8 cellular contexts compared by ENCODE assay signal in genomic region chr18:32919799-32920198, GRCh38.
DNase-seq lines count a peak whose midpoint lies in the region; ATAC-seq and TF ChIP-seq lines count a peak whose summit lies in the region.

No MANE protein-coding gene starts in this region.

- peak; percentile 85 for ATAC-seq in GM18520 (IDR thresholded peaks at IDR 0.05; ENCODE audit: unreplicated experiment)
- peak; percentile 95 for ATAC-seq in HG02870 (IDR thresholded peaks at IDR 0.05; ENCODE audit: unreplicated experiment)
- peak; percentile 76 for ATAC-seq in T-helper 17 cell

- no peak overlapping the region for H3K27ac ChIP-seq in A673 (ENCODE audit: low read depth, low read length, poor library complexity, severe bottlenecking)
- H3K27ac ChIP-seq in ascending aorta, result no peak overlapping the region

- H3K36me3 Mint-ChIP-seq in T-helper 17 cell (ENCODE audit: low read depth), result no peaks in the 10 kb centered on the region

- H3K4me3 ChIP-seq in A673 (ENCODE audit: low read depth, low read length, poor library complexity, severe bottlenecking) (no peak overlapping the region), kidney epithelial cell (ENCODE audit: low read depth, low read length) (no peak overlapping the region), ascending aorta (no peak overlapping the region)

- CTCF ChIA-PET in A673 (lab: Charles Lee), result no interaction called here

- POLR2A ChIA-PET in A673 (lab: Charles Lee; ENCODE audit: low non-redundant PET), result no interaction called here

- H3K27me3 Mint-ChIP-seq in T-helper 17 cell, result no peaks in the 10 kb centered on the region

- no peaks in the 10 kb centered on the region for H3K27me3 ChIP-seq in A673 (replicated peaks; ENCODE audit: insufficient read depth, low read depth, low read length, poor library complexity)
- H3K27me3 ChIP-seq in kidney epithelial cell (ENCODE audit: control insufficient read depth, insufficient read depth, low read length), result no peaks in the 10 kb centered on the region
- H3K27me3 ChIP-seq in ascending aorta, result no peaks in the 10 kb centered on the region

- H3K27ac Mint-ChIP-seq in T-helper 17 cell, result no peak overlapping the region

- H3K4me3 Mint-ChIP-seq in T-helper 17 cell, result no peak overlapping the region

- no peaks in the 10 kb centered on the region for H3K4me1 Mint-ChIP-seq in T-helper 17 cell

- TF ChIP-seq CTCF in A673 (conservative IDR thresholded peaks at IDR 0.05; ENCODE audit: low read depth, low read length), result peak; percentile 64
- TF ChIP-seq CTCF in kidney epithelial cell (IDR thresholded peaks at IDR 0.05; ENCODE audit: insufficient read depth, low read length, poor library complexity, severe bottlenecking), result peak; percentile 85
- TF ChIP-seq CTCF in ascending aorta (IDR thresholded peaks at IDR 0.05), result no peak

- intact Hi-C loops in A673 (cut with micrococcal nuclease; ENCODE audit: unreplicated experiment), result loop anchor here (5.0 to 10.0 kb wide), 3 partner anchors 207 to 765 kb away; no protein-coding TSS in a partner anchor
- intact Hi-C loops in posterior cingulate gyrus (cut with DNase I), result no loop called here
- intact Hi-C loops in ascending aorta (cut with DNase I), result no loop called here

- H3K4me1 ChIP-seq in A673 (ENCODE audit: insufficient read depth, low read length, poor library complexity, severe bottlenecking), result no peaks in the 10 kb centered on the region
- H3K4me1 ChIP-seq in ascending aorta, result no peaks in the 10 kb centered on the region

- H3K36me3 ChIP-seq in A673 (ENCODE audit: insufficient read depth, low read length, poor library complexity, severe bottlenecking), result no peaks in the 10 kb centered on the region
- no peaks in the 10 kb centered on the region for H3K36me3 ChIP-seq in kidney epithelial cell (ENCODE audit: control insufficient read depth, insufficient read depth, low read length)
- H3K36me3 ChIP-seq in ascending aorta, result no peaks in the 10 kb centered on the region

- H3K9me3 ChIP-seq in A673 (ENCODE audit: low read depth, low read length, poor library complexity, severe bottlenecking) (no peaks in the 10 kb centered on the region), T-helper 17 cell (ENCODE audit: control insufficient read depth, low read length, poor library complexity, severe bottlenecking) (no peaks in the 10 kb centered on the region), ascending aorta (no peaks in the 10 kb centered on the region)

- DNase-seq in A673 (ENCODE audit: low spot score) (peak; percentile 76), NCI-H1092 treated with DMSO at 0.1 percent for 48 hours (lab: John Stamatoyannopoulos, UW) (peak; percentile 80), T-helper 17 cell (no peak), kidney epithelial cell (ENCODE audit: low read depth) (no peak), posterior cingulate gyrus (no peak), ascending aorta (ENCODE audit: low spot score in 2 of 2) (no peak)

- BruUV-seq in A673 (replicated peaks; lab: Mats Ljungman, UMichigan), result no TSS peak

Comparison
In these comparisons a context has a peak if more than half of its experiments do, and no peak if none do; other contexts are left out.
1. DNase-seq: peak in A673 (single experiment) and NCI-H1092 treated with DMSO at 0.1 percent for 48 hours (single experiment); none in T-helper 17 cell (0 of 3), kidney epithelial cell (single experiment), posterior cingulate gyrus (0 of 10) and ascending aorta (0 of 2).
2. CTCF ChIP-seq: peak in A673 (single experiment) and kidney epithelial cell (single experiment); none in ascending aorta (0 of 3).
3. Peak in every context shown above with its lines, with median percentiles within 50 percentile points of each other: ATAC-seq.